ENCODE assay signal across 10 cellular contexts in the genomic region with DNA sequence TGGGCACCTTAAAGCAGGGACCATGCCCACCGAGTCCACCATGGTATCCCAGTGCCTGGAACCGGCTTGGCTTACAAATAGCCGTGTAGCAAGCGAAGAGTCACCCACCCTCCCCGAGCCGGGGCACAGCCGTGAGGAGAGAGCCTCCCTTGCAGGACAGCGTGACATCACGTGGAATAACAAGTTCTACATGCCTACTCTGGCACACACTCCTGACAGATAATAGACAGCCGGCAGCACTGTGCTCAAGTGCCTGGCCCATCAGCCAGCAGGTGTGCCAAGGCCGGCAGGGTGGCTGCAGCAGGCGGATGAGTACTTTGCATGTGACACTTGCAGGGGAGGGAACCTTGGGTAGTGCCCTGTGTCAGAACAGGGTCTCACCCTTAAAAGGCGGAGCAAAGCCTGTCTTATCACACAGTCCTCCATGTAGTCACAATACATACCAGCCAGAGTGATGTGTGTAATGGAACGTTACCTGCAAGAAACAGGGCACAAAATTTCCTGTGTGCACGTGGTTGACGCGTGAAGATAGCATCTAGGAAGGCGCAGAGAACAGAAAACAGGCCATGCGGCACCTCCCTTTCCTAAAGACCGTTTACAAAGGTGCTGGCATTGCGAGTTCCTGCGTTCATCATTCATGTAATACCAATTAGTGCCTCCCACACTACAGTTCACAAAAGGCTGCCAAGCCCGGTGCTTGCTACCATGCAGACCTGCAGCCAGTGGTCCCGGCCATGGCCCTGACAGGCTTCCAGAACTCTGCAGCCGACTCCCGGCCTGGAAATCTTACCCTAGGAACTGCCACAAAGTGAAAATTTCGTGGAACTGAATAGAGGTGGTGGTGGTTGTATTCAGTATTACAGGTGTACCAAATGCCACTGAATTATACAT. TPM values are rescaled to one million over a fixed set of nuclear protein-coding genes. Genes with fewer than 3 reads are reported as not detected.
A peak's percentile ranks its signal among the peaks of the same experiment; 100 is the strongest.
DNase-seq lines count a peak whose midpoint lies in the region; ATAC-seq and TF ChIP-seq lines count a peak whose summit lies in the region.
"Had no signal": no experiment of that assay in that cellular context is flagged by ENCODE, and none has a peak within 500 bp of the region (broad histone marks: within the 10 kb centered on the region; RNA-seq: fewer than 3 reads in every experiment).

No MANE protein-coding gene starts in this region.

- WGBS in sigmoid colon, 2 donors = 82 to 89% methylated on average over 27 of the region's 27 CpGs

- H3K27me3 ChIP-seq in sigmoid colon = no peaks in the 10 kb centered on the region

- H3K4me3 ChIP-seq in sigmoid colon = no peak overlapping the region

- in situ Hi-C loops in G401 (cut with HindIII; ENCODE audit: low sequenced_read_pairs) = no loop called here

- H3K27me3 Mint-ChIP-seq in T-helper 17 cell = no peaks in the 10 kb centered on the region

- DNase-seq in G401 (ENCODE audit: low spot score) = peak; percentile 63
- peak; percentile 85 for DNase-seq in NCI-H510A treated with DMSO at 0.1 percent for 48 hours (lab: John Stamatoyannopoulos, UW)
- peak; percentile 65 for DNase-seq in sigmoid colon
- no peak for DNase-seq in omental fat pad (ENCODE audit: low spot score)
- DNase-seq in germinal center (ENCODE audit: low spot score) = no peak
- no peak for DNase-seq in activated gamma-delta T cell (lab: John Stamatoyannopoulos, UW)
- DNase-seq in T-helper 17 cell = no peak
- DNase-seq: activated CD8-positive, alpha-beta T cell treated with anti-CD3 and anti-CD28 coated beads, Interleukin-2, amount 10 ng/mL, durations not matched to agents 7 days and 5 days had no signal

- H3K4me1 ChIP-seq in sigmoid colon = peaks cover 0 to 46% (median 39%) of the 10 kb centered on the region in 4 donors

- ATAC-seq in esophagus mucosa (peak; percentile 71), omental fat pad (ENCODE audit: low FRiP score) (no peak), T-helper 17 cell (no peak)
- ATAC-seq: activated CD8-positive, alpha-beta T cell treated with anti-CD3 and anti-CD28 coated beads, Interleukin-2, amount 10 ng/mL, durations not matched to agents 7 days and 5 days; left colon had no signal

- no peak for TF ChIP-seq CTCF in sigmoid colon (IDR thresholded peaks at IDR 0.05)
- TF ChIP-seq CTCF in omental fat pad (IDR thresholded peaks at IDR 0.05) = no peak

- peaks cover 25 to 39% (median 29%) of the 10 kb centered on the region in 4 donors for H3K36me3 ChIP-seq in sigmoid colon

- peaks cover 33% of the 10 kb centered on the region for H3K4me1 Mint-ChIP-seq in T-helper 17 cell

- H3K36me3 Mint-ChIP-seq in T-helper 17 cell (ENCODE audit: low read depth) = peaks cover 2% of the 10 kb centered on the region

- TF ChIP-seq POLR2A in sigmoid colon (IDR thresholded peaks at IDR 0.05) = no peak

- no peak for TF ChIP-seq EP300 in sigmoid colon (IDR thresholded peaks at IDR 0.05)

- intact Hi-C loops in sigmoid colon (cut with DNase I) = no loop called here

- peak overlapping the region in 2 of 4 donors; percentile 61 for H3K27ac ChIP-seq in sigmoid colon

- H3K9me3 ChIP-seq in sigmoid colon = no peaks in the 10 kb centered on the region
- no peaks in the 10 kb centered on the region for H3K9me3 ChIP-seq in T-helper 17 cell (ENCODE audit: control insufficient read depth, low read length, poor library complexity, severe bottlenecking)

- H3K27ac Mint-ChIP-seq in T-helper 17 cell = no peak overlapping the region
- H3K27ac Mint-ChIP-seq: activated CD8-positive, alpha-beta T cell treated with anti-CD3 and anti-CD28 coated beads, Interleukin-2, amount 10 ng/mL, durations not matched to agents 7 days and 5 days had no signal

- no peak overlapping the region for H3K4me3 Mint-ChIP-seq in T-helper 17 cell
- H3K4me3 Mint-ChIP-seq: activated CD8-positive, alpha-beta T cell treated with anti-CD3 and anti-CD28 coated beads, Interleukin-2, amount 10 ng/mL, durations not matched to agents 7 days and 5 days had no signal

RNA-seq across cellular contexts. Expression of a gene that starts 16.4 kb away (rescaled TPM):
- 43.7 and 47.5 TPM in 2 replicates for total RNA-seq in G401 (2014; rRNA removed; shearing (Covaris generic))
- 88.2 TPM for total RNA-seq in esophagus mucosa
- 10 to 100 TPM; 32.5 to 66.5 (median 48.5) TPM for total RNA-seq in sigmoid colon
- 10 to 100 TPM; 48.6 to 56.7 (median 53.2) TPM for polyA plus RNA-seq in sigmoid colon
- total RNA-seq in omental fat pad = 100 to 1,000 TPM in 1 of 4 donors, 10 to 100 TPM in 3; 65.6 to 109 (median 93.2) TPM
- 100 to 1,000 TPM; 166 to 178 TPM for total RNA-seq in T-helper 17 cell

RNA-seq across cellular contexts. Expression of a gene that starts 58.8 kb away (rescaled TPM):
- 22.5 and 30.2 TPM in 2 replicates for total RNA-seq in G401 (2014; rRNA removed; shearing (Covaris generic))
- total RNA-seq in esophagus mucosa = 13.1 TPM
- 10 to 100 TPM; 14.8 to 20.9 (median 16.9) TPM for total RNA-seq in sigmoid colon
- 10 to 100 TPM in 2 of 3 donors, 1 to 10 TPM in 1; 9.7 to 11.8 (median 10.8) TPM for polyA plus RNA-seq in sigmoid colon
- 10 to 100 TPM; 10.9 to 17.8 (median 12.3) TPM for total RNA-seq in omental fat pad
- 10 to 100 TPM; 37.1 to 42.4 TPM for total RNA-seq in T-helper 17 cell

Comparison
In these comparisons a context has a peak if more than half of its experiments do, and no peak if none do; other contexts are left out.
1. DNase-seq: peak in G401 (single experiment), NCI-H510A treated with DMSO at 0.1 percent for 48 hours (single experiment) and sigmoid colon (single experiment); none in omental fat pad (single experiment), germinal center (single experiment), activated gamma-delta T cell (single experiment) and T-helper 17 cell (0 of 3).